1 cellular context compared by ENCODE assay signal in the genomic region with DNA sequence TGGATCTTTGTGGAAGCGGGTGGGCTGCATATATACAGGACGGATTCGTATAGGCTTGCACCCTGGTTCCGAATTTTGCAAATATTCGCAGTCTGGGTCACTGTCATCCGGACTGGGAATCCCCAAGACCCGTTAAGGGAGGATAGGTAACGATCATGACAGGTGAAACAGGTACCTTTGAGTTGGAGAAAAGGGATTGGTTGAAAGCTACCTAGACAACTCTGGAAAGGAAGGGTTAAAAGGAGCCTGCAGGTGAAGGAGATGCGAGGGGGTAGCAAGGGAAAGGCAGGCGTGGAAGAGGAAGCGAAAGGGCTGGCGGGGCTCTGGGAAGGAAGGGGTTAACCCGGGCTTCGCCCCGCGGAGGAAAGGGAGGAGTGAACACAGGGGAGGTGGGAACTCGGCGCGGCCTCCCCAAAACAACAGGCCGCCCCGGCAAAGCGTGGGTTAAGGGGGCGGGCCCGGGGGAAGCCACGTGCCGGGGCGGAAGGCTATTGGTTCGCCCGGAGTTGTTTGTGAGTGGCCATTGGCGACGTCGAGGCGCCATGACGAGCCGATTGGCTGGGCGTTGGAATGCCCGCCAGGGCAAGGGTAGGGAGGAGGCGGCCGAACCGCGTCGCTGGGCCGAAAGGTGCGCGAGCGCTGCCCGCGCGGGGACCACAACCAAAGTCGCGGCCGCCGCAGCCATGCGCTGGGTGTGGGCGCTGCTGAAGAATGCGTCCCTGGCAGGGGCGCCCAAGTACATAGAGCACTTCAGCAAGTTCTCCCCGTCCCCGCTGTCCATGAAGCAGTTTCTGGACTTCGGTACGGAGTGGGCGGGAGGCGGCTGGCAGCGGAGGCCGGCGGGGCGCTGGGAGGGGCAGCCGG.
TF ChIP-seq lines count a peak whose summit lies in the region.

A gene (plus strand): TSS at position 599 of the 864 bp plus-strand sequence. CDS start 85 bp downstream, at position 684.

TF ChIP-seq in K562, 482 proteins besides CTCF, POLR2A, EP300 and RAD21 (continued from another document and continues in another):
- TF ChIP-seq, protein P1, sequence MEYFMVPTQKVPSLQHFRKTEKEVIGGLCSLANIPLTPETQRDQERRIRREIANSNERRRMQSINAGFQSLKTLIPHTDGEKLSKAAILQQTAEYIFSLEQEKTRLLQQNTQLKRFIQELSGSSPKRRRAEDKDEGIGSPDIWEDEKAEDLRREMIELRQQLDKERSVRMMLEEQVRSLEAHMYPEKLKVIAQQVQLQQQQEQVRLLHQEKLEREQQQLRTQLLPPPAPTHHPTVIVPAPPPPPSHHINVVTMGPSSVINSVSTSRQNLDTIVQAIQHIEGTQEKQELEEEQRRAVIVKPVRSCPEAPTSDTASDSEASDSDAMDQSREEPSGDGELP (CRISPR knock-in tag; IDR thresholded peaks at IDR 0.05; ENCODE audit: borderline replicate concordance): peak; percentile 26; the same call in 1 of the 2 replicates
- TF ChIP-seq GABPB1 (CRISPR knock-in tag; IDR thresholded peaks at IDR 0.05) (0 out of 2 replicates have a peak, but pooled peaks have one; percentile 40), KLF1 (tag; IDR thresholded peaks at IDR 0.05) (no peak), POLR2B (IDR thresholded peaks at IDR 0.05; ENCODE audit: low read depth, partially characterized antibody) (no peak), BRD9 (IDR thresholded peaks at IDR 0.05; ENCODE audit: low read depth, partially characterized antibody) (no peak), ZC3H11A (IDR thresholded peaks at IDR 0.05; ENCODE audit: low read depth, low read length) (no peak), ZBTB7A (IDR thresholded peaks at IDR 0.05; ENCODE audit: borderline replicate concordance, control insufficient read depth, low read depth, low read length) (no peak), PYGO2 (tag; IDR thresholded peaks at IDR 0.05) (no peak), JUNB (CRISPR knock-in tag; conservative IDR thresholded peaks at IDR 0.05) (no peak), TCF7 (IDR thresholded peaks at IDR 0.05; ENCODE audit: borderline replicate concordance) (no peak), RBM22 (IDR thresholded peaks at IDR 0.05; ENCODE audit: low read depth, low read length, poor library complexity, severe bottlenecking) (no peak), E2F3 (CRISPR knock-in tag; IDR thresholded peaks at IDR 0.05) (no peak), HNRNPL (IDR thresholded peaks at IDR 0.05; ENCODE audit: low read depth, low read length) (no peak), LEF1 (IDR thresholded peaks at IDR 0.05) (no peak), MYC (IDR thresholded peaks at IDR 0.05; ENCODE audit: low read depth, low read length) (no peak), MYC (CRISPR knock-in tag; IDR thresholded peaks at IDR 0.05; ENCODE audit: borderline replicate concordance, low read depth) (no peak), DNMT1 (IDR thresholded peaks at IDR 0.05) (no peak), HNRNPH1 (optimal IDR thresholded peaks at IDR 0.05; ENCODE audit: low read depth, low read length) (no peak), YY1 (IDR thresholded peaks at IDR 0.05; ENCODE audit: borderline replicate concordance in 1 of 3, control insufficient read depth in 1 of 3, extremely low read depth in 1 of 3, insufficient read depth in 3 of 3, insufficient read length in 1 of 3, insufficient replicate concordance in 2 of 3, low read depth in 1 of 3, low read length in 2 of 3) (peak in 2 of 3 experiments; percentile 59 to 70), PHTF2 (CRISPR knock-in tag; IDR thresholded peaks at IDR 0.05) (no peak), SAFB (IDR thresholded peaks at IDR 0.05; ENCODE audit: borderline replicate concordance, low read depth, low read length) (no peak), SRSF3 (IDR thresholded peaks at IDR 0.05; ENCODE audit: insufficient read depth, low read length) (no peak), ZNF184 (CRISPR knock-in tag; IDR thresholded peaks at IDR 0.05) (no peak)
- TF ChIP-seq, protein P2, sequence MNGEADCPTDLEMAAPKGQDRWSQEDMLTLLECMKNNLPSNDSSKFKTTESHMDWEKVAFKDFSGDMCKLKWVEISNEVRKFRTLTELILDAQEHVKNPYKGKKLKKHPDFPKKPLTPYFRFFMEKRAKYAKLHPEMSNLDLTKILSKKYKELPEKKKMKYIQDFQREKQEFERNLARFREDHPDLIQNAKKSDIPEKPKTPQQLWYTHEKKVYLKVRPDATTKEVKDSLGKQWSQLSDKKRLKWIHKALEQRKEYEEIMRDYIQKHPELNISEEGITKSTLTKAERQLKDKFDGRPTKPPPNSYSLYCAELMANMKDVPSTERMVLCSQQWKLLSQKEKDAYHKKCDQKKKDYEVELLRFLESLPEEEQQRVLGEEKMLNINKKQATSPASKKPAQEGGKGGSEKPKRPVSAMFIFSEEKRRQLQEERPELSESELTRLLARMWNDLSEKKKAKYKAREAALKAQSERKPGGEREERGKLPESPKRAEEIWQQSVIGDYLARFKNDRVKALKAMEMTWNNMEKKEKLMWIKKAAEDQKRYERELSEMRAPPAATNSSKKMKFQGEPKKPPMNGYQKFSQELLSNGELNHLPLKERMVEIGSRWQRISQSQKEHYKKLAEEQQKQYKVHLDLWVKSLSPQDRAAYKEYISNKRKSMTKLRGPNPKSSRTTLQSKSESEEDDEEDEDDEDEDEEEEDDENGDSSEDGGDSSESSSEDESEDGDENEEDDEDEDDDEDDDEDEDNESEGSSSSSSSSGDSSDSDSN (IDR thresholded peaks at IDR 0.05; ENCODE audit: borderline replicate concordance in 1 of 2, low read depth in 2 of 2, low read length in 2 of 2): no peak
- TF ChIP-seq, protein P3, sequence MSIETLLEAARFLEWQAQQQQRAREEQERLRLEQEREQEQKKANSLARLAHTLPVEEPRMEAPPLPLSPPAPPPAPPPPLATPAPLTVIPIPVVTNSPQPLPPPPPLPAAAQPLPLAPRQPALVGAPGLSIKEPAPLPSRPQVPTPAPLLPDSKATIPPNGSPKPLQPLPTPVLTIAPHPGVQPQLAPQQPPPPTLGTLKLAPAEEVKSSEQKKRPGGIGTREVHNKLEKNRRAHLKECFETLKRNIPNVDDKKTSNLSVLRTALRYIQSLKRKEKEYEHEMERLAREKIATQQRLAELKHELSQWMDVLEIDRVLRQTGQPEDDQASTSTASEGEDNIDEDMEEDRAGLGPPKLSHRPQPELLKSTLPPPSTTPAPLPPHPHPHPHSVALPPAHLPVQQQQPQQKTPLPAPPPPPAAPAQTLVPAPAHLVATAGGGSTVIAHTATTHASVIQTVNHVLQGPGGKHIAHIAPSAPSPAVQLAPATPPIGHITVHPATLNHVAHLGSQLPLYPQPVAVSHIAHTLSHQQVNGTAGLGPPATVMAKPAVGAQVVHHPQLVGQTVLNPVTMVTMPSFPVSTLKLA (conservative IDR thresholded peaks at IDR 0.05): peak; percentile 90
- TF ChIP-seq, protein P4, sequence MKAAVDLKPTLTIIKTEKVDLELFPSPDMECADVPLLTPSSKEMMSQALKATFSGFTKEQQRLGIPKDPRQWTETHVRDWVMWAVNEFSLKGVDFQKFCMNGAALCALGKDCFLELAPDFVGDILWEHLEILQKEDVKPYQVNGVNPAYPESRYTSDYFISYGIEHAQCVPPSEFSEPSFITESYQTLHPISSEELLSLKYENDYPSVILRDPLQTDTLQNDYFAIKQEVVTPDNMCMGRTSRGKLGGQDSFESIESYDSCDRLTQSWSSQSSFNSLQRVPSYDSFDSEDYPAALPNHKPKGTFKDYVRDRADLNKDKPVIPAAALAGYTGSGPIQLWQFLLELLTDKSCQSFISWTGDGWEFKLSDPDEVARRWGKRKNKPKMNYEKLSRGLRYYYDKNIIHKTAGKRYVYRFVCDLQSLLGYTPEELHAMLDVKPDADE (conservative IDR thresholded peaks at IDR 0.05; ENCODE audit: control insufficient read depth, low read depth, low read length): no peak
- TF ChIP-seq, protein P5, sequence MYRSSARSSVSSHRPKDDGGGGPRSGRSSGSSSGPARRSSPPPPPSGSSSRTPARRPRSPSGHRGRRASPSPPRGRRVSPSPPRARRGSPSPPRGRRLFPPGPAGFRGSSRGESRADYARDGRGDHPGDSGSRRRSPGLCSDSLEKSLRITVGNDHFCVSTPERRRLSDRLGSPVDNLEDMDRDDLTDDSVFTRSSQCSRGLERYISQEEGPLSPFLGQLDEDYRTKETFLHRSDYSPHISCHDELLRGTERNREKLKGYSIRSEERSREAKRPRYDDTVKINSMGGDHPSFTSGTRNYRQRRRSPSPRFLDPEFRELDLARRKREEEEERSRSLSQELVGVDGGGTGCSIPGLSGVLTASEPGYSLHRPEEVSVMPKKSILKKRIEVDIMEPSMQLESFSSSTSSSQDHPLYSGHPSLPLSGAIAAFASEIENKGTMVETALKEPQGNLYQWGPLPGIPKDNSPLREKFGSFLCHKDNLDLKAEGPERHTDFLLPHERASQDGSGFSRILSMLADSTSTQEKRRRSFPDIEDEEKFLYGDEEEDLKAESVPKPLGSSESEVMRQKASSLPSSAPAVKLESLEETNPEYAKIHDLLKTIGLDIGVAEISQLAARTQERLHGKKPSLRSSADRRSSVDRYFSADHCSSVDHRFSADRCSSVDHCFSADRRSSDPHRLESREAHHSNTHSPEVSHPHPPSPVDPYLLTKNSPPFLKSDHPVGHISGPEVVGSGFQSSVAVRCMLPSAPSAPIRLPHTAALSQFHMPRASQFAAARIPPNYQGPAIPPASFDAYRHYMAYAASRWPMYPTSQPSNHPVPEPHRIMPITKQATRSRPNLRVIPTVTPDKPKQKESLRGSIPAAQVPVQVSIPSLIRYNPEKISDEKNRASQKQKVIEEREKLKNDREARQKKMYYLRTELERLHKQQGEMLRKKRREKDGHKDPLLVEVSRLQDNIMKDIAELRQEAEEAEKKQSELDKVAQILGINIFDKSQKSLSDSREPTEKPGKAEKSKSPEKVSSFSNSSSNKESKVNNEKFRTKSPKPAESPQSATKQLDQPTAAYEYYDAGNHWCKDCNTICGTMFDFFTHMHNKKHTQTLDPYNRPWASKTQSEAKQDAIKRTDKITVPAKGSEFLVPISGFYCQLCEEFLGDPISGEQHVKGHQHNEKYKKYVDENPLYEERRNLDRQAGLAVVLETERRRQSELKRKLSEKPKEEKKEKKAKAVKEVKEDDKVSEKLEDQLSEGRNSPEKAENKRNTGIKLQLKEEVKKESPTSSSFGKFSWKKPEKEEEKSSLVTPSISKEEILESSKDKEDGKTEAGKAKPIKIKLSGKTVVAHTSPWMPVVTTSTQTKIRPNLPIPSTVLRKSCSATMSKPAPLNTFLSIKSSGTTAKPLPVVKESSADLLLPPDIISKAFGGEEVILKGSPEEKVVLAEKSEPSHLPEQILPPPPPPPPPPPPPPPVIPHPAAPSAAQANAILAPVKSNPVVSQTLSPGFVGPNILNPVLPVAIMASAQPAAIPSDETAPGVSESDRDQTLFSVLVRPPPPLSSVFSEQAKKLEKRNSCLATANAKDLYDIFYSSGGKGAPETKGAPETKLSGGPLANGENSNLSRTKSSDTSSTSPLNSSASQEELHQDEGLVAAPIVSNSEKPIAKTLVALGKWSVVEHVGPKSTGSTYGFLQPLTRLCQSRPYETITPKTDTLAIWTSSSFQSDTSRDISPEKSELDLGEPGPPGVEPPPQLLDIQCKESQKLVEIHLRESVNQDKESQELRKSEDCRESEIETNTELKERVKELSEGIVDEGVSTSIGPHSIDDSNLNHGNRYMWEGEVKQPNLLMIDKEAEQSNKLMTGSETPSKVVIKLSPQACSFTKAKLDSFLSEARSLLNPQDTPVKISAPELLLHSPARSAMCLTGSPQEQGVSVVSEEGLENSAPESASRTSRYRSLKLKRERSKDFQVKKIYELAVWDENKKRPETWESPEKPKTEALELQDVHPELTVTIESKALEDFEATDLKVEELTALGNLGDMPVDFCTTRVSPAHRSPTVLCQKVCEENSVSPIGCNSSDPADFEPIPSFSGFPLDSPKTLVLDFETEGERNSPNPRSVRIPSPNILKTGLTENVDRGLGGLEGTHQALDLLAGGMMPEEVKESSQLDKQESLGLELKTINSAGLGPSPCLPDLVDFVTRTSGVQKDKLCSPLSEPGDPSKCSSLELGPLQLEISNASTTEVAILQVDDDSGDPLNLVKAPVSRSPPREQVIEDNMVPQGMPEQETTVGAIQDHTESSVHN (IDR thresholded peaks at IDR 0.05; ENCODE audit: borderline replicate concordance in 1 of 2, low read depth in 1 of 2): no peak
- TF ChIP-seq, protein P6, sequence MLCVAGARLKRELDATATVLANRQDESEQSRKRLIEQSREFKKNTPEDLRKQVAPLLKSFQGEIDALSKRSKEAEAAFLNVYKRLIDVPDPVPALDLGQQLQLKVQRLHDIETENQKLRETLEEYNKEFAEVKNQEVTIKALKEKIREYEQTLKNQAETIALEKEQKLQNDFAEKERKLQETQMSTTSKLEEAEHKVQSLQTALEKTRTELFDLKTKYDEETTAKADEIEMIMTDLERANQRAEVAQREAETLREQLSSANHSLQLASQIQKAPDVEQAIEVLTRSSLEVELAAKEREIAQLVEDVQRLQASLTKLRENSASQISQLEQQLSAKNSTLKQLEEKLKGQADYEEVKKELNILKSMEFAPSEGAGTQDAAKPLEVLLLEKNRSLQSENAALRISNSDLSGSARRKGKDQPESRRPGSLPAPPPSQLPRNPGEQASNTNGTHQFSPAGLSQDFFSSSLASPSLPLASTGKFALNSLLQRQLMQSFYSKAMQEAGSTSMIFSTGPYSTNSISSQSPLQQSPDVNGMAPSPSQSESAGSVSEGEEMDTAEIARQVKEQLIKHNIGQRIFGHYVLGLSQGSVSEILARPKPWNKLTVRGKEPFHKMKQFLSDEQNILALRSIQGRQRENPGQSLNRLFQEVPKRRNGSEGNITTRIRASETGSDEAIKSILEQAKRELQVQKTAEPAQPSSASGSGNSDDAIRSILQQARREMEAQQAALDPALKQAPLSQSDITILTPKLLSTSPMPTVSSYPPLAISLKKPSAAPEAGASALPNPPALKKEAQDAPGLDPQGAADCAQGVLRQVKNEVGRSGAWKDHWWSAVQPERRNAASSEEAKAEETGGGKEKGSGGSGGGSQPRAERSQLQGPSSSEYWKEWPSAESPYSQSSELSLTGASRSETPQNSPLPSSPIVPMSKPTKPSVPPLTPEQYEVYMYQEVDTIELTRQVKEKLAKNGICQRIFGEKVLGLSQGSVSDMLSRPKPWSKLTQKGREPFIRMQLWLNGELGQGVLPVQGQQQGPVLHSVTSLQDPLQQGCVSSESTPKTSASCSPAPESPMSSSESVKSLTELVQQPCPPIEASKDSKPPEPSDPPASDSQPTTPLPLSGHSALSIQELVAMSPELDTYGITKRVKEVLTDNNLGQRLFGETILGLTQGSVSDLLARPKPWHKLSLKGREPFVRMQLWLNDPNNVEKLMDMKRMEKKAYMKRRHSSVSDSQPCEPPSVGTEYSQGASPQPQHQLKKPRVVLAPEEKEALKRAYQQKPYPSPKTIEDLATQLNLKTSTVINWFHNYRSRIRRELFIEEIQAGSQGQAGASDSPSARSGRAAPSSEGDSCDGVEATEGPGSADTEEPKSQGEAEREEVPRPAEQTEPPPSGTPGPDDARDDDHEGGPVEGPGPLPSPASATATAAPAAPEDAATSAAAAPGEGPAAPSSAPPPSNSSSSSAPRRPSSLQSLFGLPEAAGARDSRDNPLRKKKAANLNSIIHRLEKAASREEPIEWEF (CRISPR knock-in tag; IDR thresholded peaks at IDR 0.05): no peak
- TF ChIP-seq, protein P7, sequence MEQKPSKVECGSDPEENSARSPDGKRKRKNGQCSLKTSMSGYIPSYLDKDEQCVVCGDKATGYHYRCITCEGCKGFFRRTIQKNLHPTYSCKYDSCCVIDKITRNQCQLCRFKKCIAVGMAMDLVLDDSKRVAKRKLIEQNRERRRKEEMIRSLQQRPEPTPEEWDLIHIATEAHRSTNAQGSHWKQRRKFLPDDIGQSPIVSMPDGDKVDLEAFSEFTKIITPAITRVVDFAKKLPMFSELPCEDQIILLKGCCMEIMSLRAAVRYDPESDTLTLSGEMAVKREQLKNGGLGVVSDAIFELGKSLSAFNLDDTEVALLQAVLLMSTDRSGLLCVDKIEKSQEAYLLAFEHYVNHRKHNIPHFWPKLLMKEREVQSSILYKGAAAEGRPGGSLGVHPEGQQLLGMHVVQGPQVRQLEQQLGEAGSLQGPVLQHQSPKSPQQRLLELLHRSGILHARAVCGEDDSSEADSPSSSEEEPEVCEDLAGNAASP (IDR thresholded peaks at IDR 0.05): no peak
